Comparison of ENCODE assay signal across 8 cellular contexts in genomic region chr17:76672270-76672851, GRCh38. TPM values are rescaled to one million over a fixed set of nuclear protein-coding genes. Genes with fewer than 3 reads are reported as not detected.
DNase-seq lines count a peak whose midpoint lies in the region; ATAC-seq and TF ChIP-seq lines count a peak whose summit lies in the region.

No MANE protein-coding gene starts in this region.

- H3K36me3 ChIP-seq in SU-DHL-6 (ENCODE audit: low read length) (no peaks in the 10 kb centered on the region), skeletal muscle satellite cell (ENCODE audit: insufficient read depth, low read length) (peaks cover 13% of the 10 kb centered on the region)

- H2AFZ ChIP-seq in SU-DHL-6 (ENCODE audit: low read depth, low read length, severe bottlenecking), result peak overlapping the region; percentile 78

- H3K4me3 ChIP-seq in SU-DHL-6 (ENCODE audit: insufficient read depth, low read length, poor library complexity, severe bottlenecking), result peak overlapping the region; percentile 83
- H3K4me3 ChIP-seq in skeletal muscle satellite cell (ENCODE audit: low read length), result peak overlapping the region; percentile 75

- peak overlapping the region; percentile 79 for H3K9ac ChIP-seq in SU-DHL-6 (ENCODE audit: low read length)
- H3K9ac ChIP-seq in skeletal muscle satellite cell (ENCODE audit: low read depth, low read length), result peak overlapping the region; percentile 89

- no peaks in the 10 kb centered on the region for H3F3A ChIP-seq in SU-DHL-6 (ENCODE audit: insufficient read depth)

- TF ChIP-seq CTCF in SU-DHL-6 (IDR thresholded peaks at IDR 0.05; ENCODE audit: insufficient read depth, low read length, poor library complexity, severe bottlenecking) (no peak), foreskin keratinocyte (conservative IDR thresholded peaks at IDR 0.05) (no peak)

- peak; percentile 44 for DNase-seq in NCI-H1092 treated with DMSO at 0.1 percent for 48 hours (lab: John Stamatoyannopoulos, UW)
- DNase-seq in NCI-H1092 (lab: John Stamatoyannopoulos, UW), result no peak
- DNase-seq in foreskin keratinocyte, result no peak
- DNase-seq in T-helper 9 cell, result no peak
- no peak for DNase-seq in stimulated activated CD4-positive, alpha-beta T cell treated with anti-CD3 and anti-CD28 coated beads, Interleukin-15, amount 100 ng/mL, for 24 hours

- H3K9me3 ChIP-seq in SU-DHL-6 (ENCODE audit: insufficient read depth, low read length), result no peaks in the 10 kb centered on the region
- no peaks in the 10 kb centered on the region for H3K9me3 ChIP-seq in skeletal muscle satellite cell (replicated peaks; ENCODE audit: low read length)

- no peaks in the 10 kb centered on the region for H4K20me1 ChIP-seq in SU-DHL-6 (ENCODE audit: low read depth, low read length)

- no peaks in the 10 kb centered on the region for H3K79me2 ChIP-seq in SU-DHL-6 (ENCODE audit: insufficient read depth, low read length)

- peak overlapping the region; percentile 51 for H3K27ac ChIP-seq in SU-DHL-6 (ENCODE audit: low read depth, low read length)
- peak overlapping the region; percentile 22 for H3K27ac ChIP-seq in foreskin keratinocyte

- H3K4me1 ChIP-seq in foreskin keratinocyte, result peaks cover 19% of the 10 kb centered on the region
- peaks cover 23% of the 10 kb centered on the region for H3K4me1 ChIP-seq in skeletal muscle satellite cell (ENCODE audit: control insufficient read depth, insufficient read depth, low read length)

- ATAC-seq in foreskin keratinocyte (no peak), HG02759 (IDR thresholded peaks at IDR 0.05; ENCODE audit: unreplicated experiment) (no peak)

- H3K27me3 ChIP-seq in SU-DHL-6 (ENCODE audit: low read length) (no peaks in the 10 kb centered on the region), foreskin keratinocyte (no peaks in the 10 kb centered on the region), skeletal muscle satellite cell (ENCODE audit: control insufficient read depth, insufficient read depth, low read length) (no peaks in the 10 kb centered on the region)

- H3K4me2 ChIP-seq in SU-DHL-6 (ENCODE audit: low read depth, low read length, poor library complexity, severe bottlenecking) (peak overlapping the region; percentile 87), skeletal muscle satellite cell (ENCODE audit: low read length) (peak overlapping the region; percentile 92)

- no peaks in the 10 kb centered on the region for H3K9me2 ChIP-seq in SU-DHL-6 (replicated peaks; ENCODE audit: insufficient read depth, low read length)

RNA-seq across cellular contexts. Expression of gene ST6GALNAC1, which starts 28.8 kb away (rescaled TPM):
- total RNA-seq in foreskin keratinocyte, result 0.14 TPM in 2 replicates
- 0.29 and 0.33 TPM in 2 replicates for polyA plus RNA-seq in foreskin keratinocyte
- total RNA-seq in skeletal muscle satellite cell (2012; rRNA removed), result not detected in 2 replicates

RNA-seq across cellular contexts. Expression of gene MXRA7, which starts 38.4 kb away (rescaled TPM):
- total RNA-seq in foreskin keratinocyte, result 57.8 and 81.5 TPM in 2 replicates
- polyA plus RNA-seq in foreskin keratinocyte, result 57.1 and 62.8 TPM in 2 replicates
- 186 and 268 TPM in 2 replicates for total RNA-seq in skeletal muscle satellite cell (2012; rRNA removed)

RNA-seq across cellular contexts. Expression of gene JMJD6, which starts 54.0 kb away (rescaled TPM):
- 26.1 and 31.0 TPM in 2 replicates for total RNA-seq in foreskin keratinocyte
- 27.3 and 32.3 TPM in 2 replicates for polyA plus RNA-seq in foreskin keratinocyte
- total RNA-seq in skeletal muscle satellite cell (2012; rRNA removed), result 21.0 and 22.7 TPM in 2 replicates

RNA-seq across cellular contexts. Expression of gene METTL23, which starts 54.3 kb away (rescaled TPM):
- 28.7 and 29.3 TPM in 2 replicates for total RNA-seq in foreskin keratinocyte
- 35.8 and 37.8 TPM in 2 replicates for polyA plus RNA-seq in foreskin keratinocyte
- 25.1 and 32.2 TPM in 2 replicates for total RNA-seq in skeletal muscle satellite cell (2012; rRNA removed)
